33 cellular contexts compared by ENCODE assay signal in the genomic region with DNA sequence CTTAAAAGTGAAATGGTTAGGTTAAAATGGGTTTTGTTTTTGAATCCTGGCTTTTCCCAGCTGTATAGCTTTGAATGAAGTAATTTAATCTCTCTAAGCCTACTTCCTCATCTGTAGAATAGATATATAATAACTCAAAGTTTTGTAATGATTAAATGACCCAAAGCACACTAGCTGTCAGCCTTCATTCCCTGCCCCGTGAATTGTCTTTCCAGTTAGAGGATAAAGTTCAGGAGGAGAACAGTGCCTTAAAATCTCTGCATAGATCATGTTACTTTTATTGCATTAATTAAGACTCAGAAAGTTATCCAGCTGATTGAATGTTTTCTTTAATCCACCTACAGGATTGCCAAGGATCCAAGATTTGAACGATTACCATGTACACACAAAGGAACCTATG.
"Had no signal": no experiment of that assay in that cellular context is flagged by ENCODE, and none has a peak within 500 bp of the region (broad histone marks: within the 10 kb centered on the region; RNA-seq: fewer than 3 reads in every experiment).

No MANE protein-coding gene starts in this region.

- ATAC-seq: activated naive CD4-positive, alpha-beta T cell treated with anti-CD3 and anti-CD28 coated beads, Interleukin-2, amount 50 U/mL, for 72 hours; gastroesophageal sphincter; heart left ventricle; T-helper 17 cell; WTC11 had no signal

- H3K27ac ChIP-seq: ascending aorta, breast epithelium, cardiac muscle cell, colonic mucosa, epithelial cell of prostate, esophagus squamous epithelium, gastroesophageal sphincter, heart left ventricle had no signal

- H3K4me3 Mint-ChIP-seq: activated CD4-positive, alpha-beta memory T cell treated with anti-CD3 and anti-CD28 coated beads, Interleukin-2, amount 10 ng/mL, durations not matched to agents 7 days and 5 days; activated CD4-positive, alpha-beta T cell treated with anti-CD3 and anti-CD28 coated beads, Interleukin-2, amount 10 ng/mL, durations not matched to agents 7 days and 5 days; activated naive CD4-positive, alpha-beta T cell treated with anti-CD3 and anti-CD28 coated beads, Interleukin-2, amount 10 ng/mL, durations not matched to agents 7 days and 5 days; activated naive CD8-positive, alpha-beta T cell treated with anti-CD3 and anti-CD28 coated beads, Interleukin-2, amount 10 ng/mL, durations not matched to agents 7 days and 5 days; brain; T-helper 17 cell; T-helper 2 cell treated with Interferon-gamma antibody and Interleukin-4, amounts not matched to agents 5 μg/mL and 100 μg/mL, for 36 hours; WTC11 had no signal

- H3K4me1 ChIP-seq: ascending aorta, breast epithelium, colonic mucosa, esophagus squamous epithelium, gastroesophageal sphincter, heart left ventricle had no signal

- DNase-seq: activated CD4-positive, alpha-beta memory T cell treated with anti-CD3 and anti-CD28 coated beads, Interleukin-2, amount 10 ng/mL, durations not matched to agents 7 days and 5 days; activated CD4-positive, alpha-beta T cell treated with anti-CD3 and anti-CD28 coated beads for 1 hour; activated CD4-positive, alpha-beta T cell treated with anti-CD3 and anti-CD28 coated beads for 4 hours; activated CD4-positive, alpha-beta T cell treated with anti-CD3 and anti-CD28 coated beads, Interleukin-2, amount 10 ng/mL, durations not matched to agents 7 days and 5 days; activated CD4-positive, alpha-beta T cell treated with anti-CD3 and anti-CD28 coated beads, Interleukin-2, amount 50 U/mL, for 4 hours; activated CD8-positive, alpha-beta memory T cell treated with anti-CD3 and anti-CD28 coated beads, Interleukin-2, amount 50 U/mL, for 48 hours; activated gamma-delta T cell; activated naive CD4-positive, alpha-beta T cell; activated naive CD4-positive, alpha-beta T cell treated with anti-CD3 and anti-CD28 coated beads, Interleukin-2, amount 10 ng/mL, durations not matched to agents 7 days and 5 days; activated naive CD8-positive, alpha-beta T cell treated with anti-CD3 and anti-CD28 coated beads, Interleukin-2, amount 10 ng/mL, durations not matched to agents 7 days and 5 days; activated T-cell treated with anti-CD3 and anti-CD28 coated beads, Interleukin-2, amount 50 U/mL, for 48 hours; central memory CD4-positive, alpha-beta T cell; cerebellar nuclear complex; colonic mucosa; effector CD8-positive, alpha-beta T cell; esophagus squamous epithelium; foreskin melanocyte; glutamatergic neuron; heart left ventricle; T-helper 1 cell; T-helper 17 cell; T1000 had no signal

- H3K9me3 Mint-ChIP-seq: activated CD4-positive, alpha-beta memory T cell treated with anti-CD3 and anti-CD28 coated beads, Interleukin-2, amount 10 ng/mL, durations not matched to agents 7 days and 5 days; activated CD4-positive, alpha-beta T cell treated with anti-CD3 and anti-CD28 coated beads, Interleukin-2, amount 10 ng/mL, durations not matched to agents 7 days and 5 days; activated naive CD4-positive, alpha-beta T cell treated with anti-CD3 and anti-CD28 coated beads, Interleukin-2, amount 10 ng/mL, durations not matched to agents 7 days and 5 days; activated naive CD4-positive, alpha-beta T cell treated with anti-CD3 and anti-CD28 coated beads, Interleukin-2, amount 50 U/mL, for 72 hours; activated naive CD8-positive, alpha-beta T cell treated with anti-CD3 and anti-CD28 coated beads, Interleukin-2, amount 10 ng/mL, durations not matched to agents 7 days and 5 days; T-helper 2 cell treated with Interferon-gamma antibody and Interleukin-4, amounts not matched to agents 5 μg/mL and 100 μg/mL, for 36 hours; WTC11 had no signal

- H3K27me3 ChIP-seq: ascending aorta, breast epithelium, cardiac muscle cell, colonic mucosa, esophagus squamous epithelium, gastroesophageal sphincter, heart left ventricle had no signal

- H3K27me3 Mint-ChIP-seq: activated CD4-positive, alpha-beta memory T cell treated with anti-CD3 and anti-CD28 coated beads, Interleukin-2, amount 10 ng/mL, durations not matched to agents 7 days and 5 days; activated CD4-positive, alpha-beta T cell treated with anti-CD3 and anti-CD28 coated beads, Interleukin-2, amount 10 ng/mL, durations not matched to agents 7 days and 5 days; activated naive CD4-positive, alpha-beta T cell treated with anti-CD3 and anti-CD28 coated beads, Interleukin-2, amount 10 ng/mL, durations not matched to agents 7 days and 5 days; activated naive CD8-positive, alpha-beta T cell treated with anti-CD3 and anti-CD28 coated beads, Interleukin-2, amount 10 ng/mL, durations not matched to agents 7 days and 5 days; brain; T-helper 17 cell had no signal

- H3K27ac Mint-ChIP-seq: activated CD4-positive, alpha-beta memory T cell treated with anti-CD3 and anti-CD28 coated beads, Interleukin-2, amount 10 ng/mL, durations not matched to agents 7 days and 5 days; activated CD4-positive, alpha-beta T cell treated with anti-CD3 and anti-CD28 coated beads, Interleukin-2, amount 10 ng/mL, durations not matched to agents 7 days and 5 days; activated naive CD4-positive, alpha-beta T cell treated with anti-CD3 and anti-CD28 coated beads, Interleukin-2, amount 10 ng/mL, durations not matched to agents 7 days and 5 days; activated naive CD4-positive, alpha-beta T cell treated with anti-CD3 and anti-CD28 coated beads, Interleukin-2, amount 50 U/mL, for 72 hours; activated naive CD8-positive, alpha-beta T cell treated with anti-CD3 and anti-CD28 coated beads, Interleukin-2, amount 10 ng/mL, durations not matched to agents 7 days and 5 days; brain; T-helper 17 cell; T-helper 2 cell treated with Interferon-gamma antibody and Interleukin-4, amounts not matched to agents 5 μg/mL and 100 μg/mL, for 36 hours; WTC11 had no signal

- H3K36me3 ChIP-seq: breast epithelium, colonic mucosa had no signal

- H3K9me3 ChIP-seq: ascending aorta, breast epithelium, colonic mucosa, esophagus squamous epithelium, gastroesophageal sphincter, heart left ventricle had no signal

- H3K4me3 ChIP-seq: ascending aorta, breast epithelium, cardiac muscle cell, colonic mucosa, esophagus squamous epithelium, gastroesophageal sphincter, heart left ventricle had no signal

- H3K4me1 Mint-ChIP-seq: activated CD4-positive, alpha-beta memory T cell treated with anti-CD3 and anti-CD28 coated beads, Interleukin-2, amount 10 ng/mL, durations not matched to agents 7 days and 5 days; activated CD4-positive, alpha-beta T cell treated with anti-CD3 and anti-CD28 coated beads, Interleukin-2, amount 10 ng/mL, durations not matched to agents 7 days and 5 days; activated naive CD4-positive, alpha-beta T cell treated with anti-CD3 and anti-CD28 coated beads, Interleukin-2, amount 10 ng/mL, durations not matched to agents 7 days and 5 days; activated naive CD8-positive, alpha-beta T cell treated with anti-CD3 and anti-CD28 coated beads, Interleukin-2, amount 10 ng/mL, durations not matched to agents 7 days and 5 days; brain; WTC11 had no signal

- FAIRE-seq: endometrium, endothelial cell of umbilical vein had no signal
